ENCODE assay signal across 1 cellular context in genomic region chr19:58277748-58278147, GRCh38.
TF ChIP-seq lines count a peak whose summit lies in the region.

No MANE protein-coding gene starts in this region.

TF ChIP-seq in IMR-90, 13 proteins besides CTCF, POLR2A, EP300 and RAD21 (continued from another document):
- no peak for TF ChIP-seq USF2 (IDR thresholded peaks at IDR 0.05; ENCODE audit: low read depth, low read length)
- TF ChIP-seq MAFK (IDR thresholded peaks at IDR 0.05; ENCODE audit: low read depth, low read length), result no peak
- TF ChIP-seq CHD1 (IDR thresholded peaks at IDR 0.05; ENCODE audit: low read depth, low read length), result no peak
- no peak for TF ChIP-seq MXI1 (IDR thresholded peaks at IDR 0.05; ENCODE audit: borderline replicate concordance, low read depth, low read length)
- TF ChIP-seq BHLHE40 (IDR thresholded peaks at IDR 0.05; ENCODE audit: low read depth, low read length), result no peak
- no peak for TF ChIP-seq NFE2L2 (IDR thresholded peaks at IDR 0.05; ENCODE audit: low read depth, low read length)
TF ChIP-seq in IMR-90: peak in this region for 0.
